ENCODE assay signal across 17 cellular contexts in the genomic region with DNA sequence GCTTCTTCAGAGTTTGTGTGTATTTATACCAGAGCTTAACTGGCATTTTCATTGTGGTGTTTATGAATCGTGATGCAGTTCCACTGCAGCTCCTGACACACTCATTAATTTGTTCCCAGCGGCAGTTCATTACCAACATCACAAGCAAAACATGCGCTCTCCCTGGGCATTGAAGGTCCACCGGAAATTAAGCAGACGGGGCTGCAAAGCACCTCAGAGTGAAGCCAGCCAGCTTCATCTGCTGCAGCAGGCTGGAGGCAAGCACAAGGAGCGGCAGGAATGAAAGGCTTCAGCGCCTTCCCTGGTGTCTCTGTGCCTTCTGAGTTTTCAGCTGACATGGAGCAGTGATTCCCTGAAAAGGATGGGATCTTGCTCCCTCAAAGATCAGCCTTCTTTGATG.
DNase-seq lines count a peak whose midpoint lies in the region; ATAC-seq and TF ChIP-seq lines count a peak whose summit lies in the region.
"Had no signal": no experiment of that assay in that cellular context is flagged by ENCODE, and none has a peak within 500 bp of the region (broad histone marks: within the 10 kb centered on the region; RNA-seq: fewer than 3 reads in every experiment).

No MANE protein-coding gene starts in this region.

- peak; percentile 50; the same call in 2 of the 3 replicates for ATAC-seq in RWPE2 (ENCODE audit: low read depth)
- ATAC-seq: activated naive CD4-positive, alpha-beta T cell treated with anti-CD3 and anti-CD28 coated beads, Interleukin-2, amount 50 U/mL, for 72 hours had no signal

- H3K36me3 ChIP-seq in RWPE2 (ENCODE audit: low read depth) (no peaks in the 10 kb centered on the region), tibial artery (no peaks in the 10 kb centered on the region)
- H3K36me3 ChIP-seq: sigmoid colon, thyroid gland had no signal

- H3K4me3 ChIP-seq in RWPE2 (ENCODE audit: severe bottlenecking): no peak overlapping the region
- peak overlapping the region; percentile 20 to 26 for H3K4me3 ChIP-seq in tibial artery
- H3K4me3 ChIP-seq: lung, sigmoid colon, thyroid gland had no signal

- DNase-seq in NCI-H510A (lab: John Stamatoyannopoulos, UW): peak; percentile 11
- DNase-seq in NCI-H510A treated with DMSO at 0.1 percent for 48 hours (lab: John Stamatoyannopoulos, UW): no peak
- no peak for DNase-seq in RWPE2 (ENCODE audit: low spot score)
- DNase-seq in islet precursor cell: peak; percentile 58
- no peak for DNase-seq in tibial artery
- DNase-seq in activated T-cell treated with anti-CD3 and anti-CD28 coated beads, Interleukin-2, amount 50 U/mL, for 1 hour: no peak
- no peak for DNase-seq in mesenteric fat pad (ENCODE audit: low spot score)
- DNase-seq in activated CD4-positive, CD25-positive, alpha-beta regulatory T cell (lab: John Stamatoyannopoulos, UW): no peak
- DNase-seq: CD8-positive, alpha-beta memory T cell; H7; NCI-H2029 treated with DMSO at 0.1 percent for 48 hours; sigmoid colon; stimulated activated CD4-positive, alpha-beta T cell treated with anti-CD3 and anti-CD28 coated beads, Interleukin-2, amount 100 ng/mL, for 48 hours; stimulated activated CD8-positive, alpha-beta memory T cell treated with anti-CD3 and anti-CD28 coated beads, Interleukin-4, amount 100 ng/mL, for 48 hours had no signal

- intact Hi-C loops in tibial artery (cut with DNase I; ENCODE audit: low total_unique reads): no loop called here

- H3K27ac ChIP-seq in RWPE2 (ENCODE audit: poor library complexity, severe bottlenecking) (no peak overlapping the region), tibial artery (peak overlapping the region; percentile 6 to 31)
- H3K27ac ChIP-seq: sigmoid colon, thyroid gland had no signal

- no peaks in the 10 kb centered on the region for H3K9me3 ChIP-seq in RWPE2 (ENCODE audit: severe bottlenecking)
- no peaks in the 10 kb centered on the region for H3K9me3 ChIP-seq in tibial artery
- H3K9me3 ChIP-seq: sigmoid colon, thyroid gland had no signal

- no peak for TF ChIP-seq CTCF in RWPE2 (IDR thresholded peaks at IDR 0.05; ENCODE audit: poor library complexity, severe bottlenecking)
- no peak for TF ChIP-seq CTCF in tibial artery (IDR thresholded peaks at IDR 0.05)

- peaks cover 3% of the 10 kb centered on the region for H3K27me3 ChIP-seq in RWPE2 (ENCODE audit: insufficient read depth, poor library complexity, severe bottlenecking)
- H3K27me3 ChIP-seq in tibial artery: no peaks in the 10 kb centered on the region
- H3K27me3 ChIP-seq: sigmoid colon, thyroid gland had no signal

- no peaks in the 10 kb centered on the region for H3K4me1 ChIP-seq in RWPE2 (ENCODE audit: insufficient read depth, poor library complexity, severe bottlenecking)
- H3K4me1 ChIP-seq in tibial artery: peaks cover 0 to 16% (median 2%) of the 10 kb centered on the region in 4 donors
- H3K4me1 ChIP-seq: thyroid gland had no signal

Comparison
In these comparisons a context has a peak if more than half of its experiments do, and no peak if none do; other contexts are left out.
1. DNase-seq: peak in NCI-H510A (single experiment) and islet precursor cell (single experiment); none in NCI-H510A treated with DMSO at 0.1 percent for 48 hours (single experiment), RWPE2 (single experiment), tibial artery (0 of 2), activated T-cell treated with anti-CD3 and anti-CD28 coated beads, Interleukin-2, amount 50 U/mL, for 1 hour (single experiment), mesenteric fat pad (single experiment) and activated CD4-positive, CD25-positive, alpha-beta regulatory T cell (0 of 4).